Comparison of ENCODE assay signal across 1 cellular context in genomic region chrX:48003758-48004457, GRCh38.
TF ChIP-seq lines count a peak whose summit lies in the region.

Gene ZNF182, minus strand, starts transcription at chrX:48003989. Its CDS starts 1,380 bp downstream, at chrX:48002609.

TF ChIP-seq in HEK293, 187 proteins besides CTCF, POLR2A, EP300 and RAD21 (continued from another document and continues in another):
- TF ChIP-seq, protein P1, sequence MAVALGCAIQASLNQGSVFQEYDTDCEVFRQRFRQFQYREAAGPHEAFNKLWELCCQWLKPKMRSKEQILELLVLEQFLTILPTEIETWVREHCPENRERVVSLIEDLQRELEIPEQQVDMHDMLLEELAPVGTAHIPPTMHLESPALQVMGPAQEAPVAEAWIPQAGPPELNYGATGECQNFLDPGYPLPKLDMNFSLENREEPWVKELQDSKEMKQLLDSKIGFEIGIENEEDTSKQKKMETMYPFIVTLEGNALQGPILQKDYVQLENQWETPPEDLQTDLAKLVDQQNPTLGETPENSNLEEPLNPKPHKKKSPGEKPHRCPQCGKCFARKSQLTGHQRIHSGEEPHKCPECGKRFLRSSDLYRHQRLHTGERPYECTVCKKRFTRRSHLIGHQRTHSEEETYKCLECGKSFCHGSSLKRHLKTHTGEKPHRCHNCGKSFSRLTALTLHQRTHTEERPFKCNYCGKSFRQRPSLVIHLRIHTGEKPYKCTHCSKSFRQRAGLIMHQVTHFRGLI (tag by site-specific recombination; IDR thresholded peaks at IDR 0.05): peak; percentile 58
- peak; percentile 64 for TF ChIP-seq SP2 (tag by site-specific recombination; IDR thresholded peaks at IDR 0.05)
- TF ChIP-seq SCRT2 (tag by site-specific recombination; IDR thresholded peaks at IDR 0.05): peak; percentile 51; the same call in 1 of the 2 replicates
- 0 out of 2 replicates have a peak, but pooled peaks have one; percentile 61 for TF ChIP-seq ZNF580 (tag by site-specific recombination; IDR thresholded peaks at IDR 0.05)
- 0 out of 2 replicates have a peak, but pooled peaks have one; percentile 54 for TF ChIP-seq ZNF324 (tag by site-specific recombination; IDR thresholded peaks at IDR 0.05)
- TF ChIP-seq, protein P2, sequence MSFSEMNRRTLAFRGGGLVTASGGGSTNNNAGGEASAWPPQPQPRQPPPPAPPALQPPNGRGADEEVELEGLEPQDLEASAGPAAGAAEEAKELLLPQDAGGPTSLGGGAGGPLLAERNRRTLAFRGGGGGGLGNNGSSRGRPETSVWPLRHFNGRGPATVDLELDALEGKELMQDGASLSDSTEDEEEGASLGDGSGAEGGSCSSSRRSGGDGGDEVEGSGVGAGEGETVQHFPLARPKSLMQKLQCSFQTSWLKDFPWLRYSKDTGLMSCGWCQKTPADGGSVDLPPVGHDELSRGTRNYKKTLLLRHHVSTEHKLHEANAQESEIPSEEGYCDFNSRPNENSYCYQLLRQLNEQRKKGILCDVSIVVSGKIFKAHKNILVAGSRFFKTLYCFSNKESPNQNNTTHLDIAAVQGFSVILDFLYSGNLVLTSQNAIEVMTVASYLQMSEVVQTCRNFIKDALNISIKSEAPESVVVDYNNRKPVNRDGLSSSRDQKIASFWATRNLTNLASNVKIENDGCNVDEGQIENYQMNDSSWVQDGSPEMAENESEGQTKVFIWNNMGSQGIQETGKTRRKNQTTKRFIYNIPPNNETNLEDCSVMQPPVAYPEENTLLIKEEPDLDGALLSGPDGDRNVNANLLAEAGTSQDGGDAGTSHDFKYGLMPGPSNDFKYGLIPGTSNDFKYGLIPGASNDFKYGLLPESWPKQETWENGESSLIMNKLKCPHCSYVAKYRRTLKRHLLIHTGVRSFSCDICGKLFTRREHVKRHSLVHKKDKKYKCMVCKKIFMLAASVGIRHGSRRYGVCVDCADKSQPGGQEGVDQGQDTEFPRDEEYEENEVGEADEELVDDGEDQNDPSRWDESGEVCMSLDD (tag by site-specific recombination; IDR thresholded peaks at IDR 0.05): peak; percentile 71; the same call in 1 of the 2 replicates
- TF ChIP-seq, protein P3, sequence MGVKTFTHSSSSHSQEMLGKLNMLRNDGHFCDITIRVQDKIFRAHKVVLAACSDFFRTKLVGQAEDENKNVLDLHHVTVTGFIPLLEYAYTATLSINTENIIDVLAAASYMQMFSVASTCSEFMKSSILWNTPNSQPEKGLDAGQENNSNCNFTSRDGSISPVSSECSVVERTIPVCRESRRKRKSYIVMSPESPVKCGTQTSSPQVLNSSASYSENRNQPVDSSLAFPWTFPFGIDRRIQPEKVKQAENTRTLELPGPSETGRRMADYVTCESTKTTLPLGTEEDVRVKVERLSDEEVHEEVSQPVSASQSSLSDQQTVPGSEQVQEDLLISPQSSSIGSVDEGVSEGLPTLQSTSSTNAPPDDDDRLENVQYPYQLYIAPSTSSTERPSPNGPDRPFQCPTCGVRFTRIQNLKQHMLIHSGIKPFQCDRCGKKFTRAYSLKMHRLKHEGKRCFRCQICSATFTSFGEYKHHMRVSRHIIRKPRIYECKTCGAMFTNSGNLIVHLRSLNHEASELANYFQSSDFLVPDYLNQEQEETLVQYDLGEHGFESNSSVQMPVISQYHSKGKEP (tag by site-specific recombination; IDR thresholded peaks at IDR 0.05): peak; percentile 40; the same call in 1 of the 2 replicates
- 0 out of 2 replicates have a peak, but pooled peaks have one; percentile 34 for TF ChIP-seq KLF16 (tag by site-specific recombination; IDR thresholded peaks at IDR 0.05)
- TF ChIP-seq, protein P4, sequence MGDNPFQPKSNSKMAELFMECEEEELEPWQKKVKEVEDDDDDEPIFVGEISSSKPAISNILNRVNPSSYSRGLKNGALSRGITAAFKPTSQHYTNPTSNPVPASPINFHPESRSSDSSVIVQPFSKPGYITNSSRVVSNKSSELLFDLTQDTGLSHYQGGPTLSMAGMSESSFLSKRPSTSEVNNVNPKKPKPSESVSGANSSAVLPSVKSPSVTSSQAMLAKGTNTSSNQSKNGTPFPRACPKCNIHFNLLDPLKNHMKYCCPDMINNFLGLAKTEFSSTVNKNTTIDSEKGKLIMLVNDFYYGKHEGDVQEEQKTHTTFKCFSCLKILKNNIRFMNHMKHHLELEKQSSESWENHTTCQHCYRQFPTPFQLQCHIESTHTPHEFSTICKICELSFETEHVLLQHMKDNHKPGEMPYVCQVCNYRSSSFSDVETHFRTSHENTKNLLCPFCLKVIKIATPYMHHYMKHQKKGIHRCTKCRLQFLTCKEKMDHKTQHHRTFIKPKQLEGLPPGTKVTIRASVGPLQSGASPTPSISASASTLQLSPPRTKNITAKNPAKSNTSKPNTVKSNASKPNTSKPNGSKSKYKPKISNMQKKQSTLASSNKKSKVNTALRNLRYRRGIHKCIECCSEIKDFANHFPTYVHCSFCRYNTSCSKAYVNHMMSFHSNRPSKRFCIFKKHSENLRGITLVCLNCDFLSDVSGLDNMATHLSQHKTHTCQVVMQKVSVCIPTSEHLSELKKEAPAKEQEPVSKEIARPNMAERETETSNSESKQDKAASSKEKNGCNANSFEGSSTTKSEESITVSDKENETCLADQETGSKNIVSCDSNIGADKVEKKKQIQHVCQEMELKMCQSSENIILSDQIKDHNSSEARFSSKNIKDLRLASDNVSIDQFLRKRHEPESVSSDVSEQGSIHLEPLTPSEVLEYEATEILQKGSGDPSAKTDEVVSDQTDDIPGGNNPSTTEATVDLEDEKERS (tag by site-specific recombination; IDR thresholded peaks at IDR 0.05): 0 out of 2 replicates have a peak, but pooled peaks have one; percentile 35
- no peak for TF ChIP-seq ZNF623 (tag by site-specific recombination; IDR thresholded peaks at IDR 0.05)
- no peak for TF ChIP-seq FEZF1 (tag by site-specific recombination; IDR thresholded peaks at IDR 0.05)
- peak; percentile 86 for TF ChIP-seq YY1 (tag by site-specific recombination; IDR thresholded peaks at IDR 0.05)
- TF ChIP-seq SP7 (tag by site-specific recombination; IDR thresholded peaks at IDR 0.05): peak; percentile 55; the same call in 1 of the 2 replicates
- no peak for TF ChIP-seq ZNF184 (tag by site-specific recombination; IDR thresholded peaks at IDR 0.05)
- TF ChIP-seq ZNF660 (tag by site-specific recombination; IDR thresholded peaks at IDR 0.05): 0 out of 2 replicates have a peak, but pooled peaks have one; percentile 28
- TF ChIP-seq ZNF701 (tag by site-specific recombination; IDR thresholded peaks at IDR 0.05): no peak
- TF ChIP-seq, protein P5, sequence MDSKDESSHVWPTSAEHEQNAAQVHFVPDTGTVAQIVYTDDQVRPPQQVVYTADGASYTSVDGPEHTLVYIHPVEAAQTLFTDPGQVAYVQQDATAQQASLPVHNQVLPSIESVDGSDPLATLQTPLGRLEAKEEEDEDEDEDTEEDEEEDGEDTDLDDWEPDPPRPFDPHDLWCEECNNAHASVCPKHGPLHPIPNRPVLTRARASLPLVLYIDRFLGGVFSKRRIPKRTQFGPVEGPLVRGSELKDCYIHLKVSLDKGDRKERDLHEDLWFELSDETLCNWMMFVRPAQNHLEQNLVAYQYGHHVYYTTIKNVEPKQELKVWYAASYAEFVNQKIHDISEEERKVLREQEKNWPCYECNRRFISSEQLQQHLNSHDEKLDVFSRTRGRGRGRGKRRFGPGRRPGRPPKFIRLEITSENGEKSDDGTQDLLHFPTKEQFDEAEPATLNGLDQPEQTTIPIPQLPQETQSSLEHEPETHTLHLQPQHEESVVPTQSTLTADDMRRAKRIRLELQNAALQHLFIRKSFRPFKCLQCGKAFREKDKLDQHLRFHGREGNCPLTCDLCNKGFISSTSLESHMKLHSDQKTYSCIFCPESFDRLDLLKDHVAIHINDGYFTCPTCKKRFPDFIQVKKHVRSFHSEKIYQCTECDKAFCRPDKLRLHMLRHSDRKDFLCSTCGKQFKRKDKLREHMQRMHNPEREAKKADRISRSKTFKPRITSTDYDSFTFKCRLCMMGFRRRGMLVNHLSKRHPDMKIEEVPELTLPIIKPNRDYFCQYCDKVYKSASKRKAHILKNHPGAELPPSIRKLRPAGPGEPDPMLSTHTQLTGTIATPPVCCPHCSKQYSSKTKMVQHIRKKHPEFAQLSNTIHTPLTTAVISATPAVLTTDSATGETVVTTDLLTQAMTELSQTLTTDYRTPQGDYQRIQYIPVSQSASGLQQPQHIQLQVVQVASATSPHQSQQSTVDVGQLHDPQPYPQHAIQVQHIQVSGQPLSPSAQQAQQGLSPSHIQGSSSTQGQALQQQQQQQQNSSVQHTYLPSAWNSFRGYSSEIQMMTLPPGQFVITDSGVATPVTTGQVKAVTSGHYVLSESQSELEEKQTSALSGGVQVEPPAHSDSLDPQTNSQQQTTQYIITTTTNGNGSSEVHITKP (tag by site-specific recombination; IDR thresholded peaks at IDR 0.05): peak; percentile 42; the same call in 1 of the 2 replicates
- TF ChIP-seq, protein P6, sequence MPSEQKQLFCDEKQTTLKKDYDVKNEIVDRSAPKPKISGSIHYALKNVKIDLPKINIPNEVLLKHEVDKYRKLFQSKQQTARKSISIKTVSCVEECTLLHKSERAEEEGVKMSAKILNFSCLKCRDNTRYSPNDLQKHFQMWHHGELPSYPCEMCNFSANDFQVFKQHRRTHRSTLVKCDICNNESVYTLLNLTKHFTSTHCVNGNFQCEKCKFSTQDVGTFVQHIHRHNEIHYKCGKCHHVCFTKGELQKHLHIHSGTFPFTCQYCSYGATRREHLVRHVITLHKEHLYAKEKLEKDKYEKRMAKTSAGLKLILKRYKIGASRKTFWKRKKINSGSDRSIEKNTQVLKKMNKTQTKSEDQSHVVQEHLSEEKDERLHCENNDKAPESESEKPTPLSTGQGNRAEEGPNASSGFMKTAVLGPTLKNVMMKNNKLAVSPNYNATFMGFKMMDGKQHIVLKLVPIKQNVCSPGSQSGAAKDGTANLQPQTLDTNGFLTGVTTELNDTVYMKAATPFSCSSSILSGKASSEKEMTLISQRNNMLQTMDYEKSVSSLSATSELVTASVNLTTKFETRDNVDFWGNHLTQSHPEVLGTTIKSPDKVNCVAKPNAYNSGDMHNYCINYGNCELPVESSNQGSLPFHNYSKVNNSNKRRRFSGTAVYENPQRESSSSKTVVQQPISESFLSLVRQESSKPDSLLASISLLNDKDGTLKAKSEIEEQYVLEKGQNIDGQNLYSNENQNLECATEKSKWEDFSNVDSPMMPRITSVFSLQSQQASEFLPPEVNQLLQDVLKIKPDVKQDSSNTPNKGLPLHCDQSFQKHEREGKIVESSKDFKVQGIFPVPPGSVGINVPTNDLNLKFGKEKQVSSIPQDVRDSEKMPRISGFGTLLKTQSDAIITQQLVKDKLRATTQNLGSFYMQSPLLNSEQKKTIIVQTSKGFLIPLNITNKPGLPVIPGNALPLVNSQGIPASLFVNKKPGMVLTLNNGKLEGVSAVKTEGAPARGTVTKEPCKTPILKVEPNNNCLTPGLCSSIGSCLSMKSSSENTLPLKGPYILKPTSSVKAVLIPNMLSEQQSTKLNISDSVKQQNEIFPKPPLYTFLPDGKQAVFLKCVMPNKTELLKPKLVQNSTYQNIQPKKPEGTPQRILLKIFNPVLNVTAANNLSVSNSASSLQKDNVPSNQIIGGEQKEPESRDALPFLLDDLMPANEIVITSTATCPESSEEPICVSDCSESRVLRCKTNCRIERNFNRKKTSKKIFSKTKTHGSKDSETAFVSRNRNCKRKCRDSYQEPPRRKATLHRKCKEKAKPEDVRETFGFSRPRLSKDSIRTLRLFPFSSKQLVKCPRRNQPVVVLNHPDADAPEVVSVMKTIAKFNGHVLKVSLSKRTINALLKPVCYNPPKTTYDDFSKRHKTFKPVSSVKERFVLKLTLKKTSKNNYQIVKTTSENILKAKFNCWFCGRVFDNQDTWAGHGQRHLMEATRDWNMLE (tag by site-specific recombination; conservative IDR thresholded peaks at IDR 0.05; ENCODE audit: low read depth): peak; percentile 40
- TF ChIP-seq HIC1 (tag by site-specific recombination; IDR thresholded peaks at IDR 0.05): peak; percentile 79; the same call in 1 of the 2 replicates
- TF ChIP-seq ZNF266 (tag by site-specific recombination; IDR thresholded peaks at IDR 0.05; ENCODE audit: low read depth): no peak
- TF ChIP-seq ZBTB8A (tag by site-specific recombination; IDR thresholded peaks at IDR 0.05): peak; percentile 42; the same call in 1 of the 2 replicates
- 0 out of 2 replicates have a peak, but pooled peaks have one; percentile 36 for TF ChIP-seq ZNF843 (tag by site-specific recombination; IDR thresholded peaks at IDR 0.05)
- TF ChIP-seq ZBTB48 (tag by site-specific recombination; IDR thresholded peaks at IDR 0.05): peak; percentile 91; the same call in 1 of the 2 replicates
- peak; percentile 93 for TF ChIP-seq ZNF629 (tag by site-specific recombination; IDR thresholded peaks at IDR 0.05)
- no peak for TF ChIP-seq REPIN1 (tag by site-specific recombination; IDR thresholded peaks at IDR 0.05; ENCODE audit: low read depth)
- no peak for TF ChIP-seq ZNF174 (tag by site-specific recombination; IDR thresholded peaks at IDR 0.05)
- no peak for TF ChIP-seq HOXD13 (CRISPR knock-in tag; IDR thresholded peaks at IDR 0.05; ENCODE audit: borderline replicate concordance)
- TF ChIP-seq, protein P7, sequence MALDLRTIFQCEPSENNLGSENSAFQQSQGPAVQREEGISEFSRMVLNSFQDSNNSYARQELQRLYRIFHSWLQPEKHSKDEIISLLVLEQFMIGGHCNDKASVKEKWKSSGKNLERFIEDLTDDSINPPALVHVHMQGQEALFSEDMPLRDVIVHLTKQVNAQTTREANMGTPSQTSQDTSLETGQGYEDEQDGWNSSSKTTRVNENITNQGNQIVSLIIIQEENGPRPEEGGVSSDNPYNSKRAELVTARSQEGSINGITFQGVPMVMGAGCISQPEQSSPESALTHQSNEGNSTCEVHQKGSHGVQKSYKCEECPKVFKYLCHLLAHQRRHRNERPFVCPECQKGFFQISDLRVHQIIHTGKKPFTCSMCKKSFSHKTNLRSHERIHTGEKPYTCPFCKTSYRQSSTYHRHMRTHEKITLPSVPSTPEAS (tag by site-specific recombination; IDR thresholded peaks at IDR 0.05): no peak
- TF ChIP-seq KLF9 (tag by site-specific recombination; IDR thresholded peaks at IDR 0.05; ENCODE audit: low read depth): peak; percentile 6; the same call in 1 of the 2 replicates
- TF ChIP-seq ZNF76 (tag by site-specific recombination; IDR thresholded peaks at IDR 0.05; ENCODE audit: borderline replicate concordance, low read depth): peak; percentile 59; the same call in 1 of the 2 replicates
- TF ChIP-seq ZNF600 (tag by site-specific recombination; IDR thresholded peaks at IDR 0.05): peak; percentile 65; the same call in 1 of the 2 replicates
- TF ChIP-seq ZNF24 (tag by site-specific recombination; IDR thresholded peaks at IDR 0.05): 0 out of 2 replicates have a peak, but pooled peaks have one; percentile 26
- no peak for TF ChIP-seq ZNF626 (tag by site-specific recombination; IDR thresholded peaks at IDR 0.05)
